In genomic region chr7:128425851-128426250, GRCh38 we compare ENCODE assay signal across 8 cellular contexts. TPM values are rescaled to one million over a fixed set of nuclear protein-coding genes. Genes with fewer than 3 reads are reported as not detected.
A peak's percentile ranks its signal among the peaks of the same experiment; 100 is the strongest.
DNase-seq lines count a peak whose midpoint lies in the region; ATAC-seq lines count a peak whose summit lies in the region.

No MANE protein-coding gene starts in this region.

- peak; percentile 57 for DNase-seq in ELR (ENCODE audit: low read depth)
- DNase-seq in M059J (ENCODE audit: low read depth): peak; percentile 57
- peak; percentile 28 to 83 (median 68) for DNase-seq in T-cell
- peak; percentile 44 for DNase-seq in amniotic epithelial cell (ENCODE audit: low read depth)
- peak; percentile 84 for DNase-seq in hepatic stellate cell (ENCODE audit: low spot score)
- DNase-seq in stimulated activated CD4-positive, alpha-beta T cell treated with anti-CD3 and anti-CD28 coated beads, Interleukin-12 subunit alpha, Interleukin-12 subunit beta, amount 100 ng/mL, for 4 hours: peak; percentile 78

- H3K4me1 Mint-ChIP-seq in T-cell: peaks cover 0 to 7% (median 0%) of the 10 kb centered on the region in 3 donors

- H3K9me3 Mint-ChIP-seq in T-cell: no peaks in the 10 kb centered on the region

- POLR2A ChIA-PET in T-cell (lab: Charles Lee): no interaction called here

- no peaks in the 10 kb centered on the region for H3K36me3 Mint-ChIP-seq in T-cell

- no peak overlapping the region for H3K4me3 Mint-ChIP-seq in T-cell

- H3K27ac Mint-ChIP-seq in T-cell: no peak overlapping the region

- CTCF ChIA-PET in T-cell (lab: Charles Lee): interaction anchor here (0.6 to 10.4 kb wide), 20 partner anchors 8 to 235 kb away, joined by 3 to 246 read pairs (median 6); partner anchors contain the start of gene RBM28 (in 1 of the 2)

- peaks cover 4 to 10% of the 10 kb centered on the region in 2 donors for H3K27me3 Mint-ChIP-seq in T-cell

- peak; percentile 61 to 86 (median 80) for ATAC-seq in T-cell (replicated peaks in 1 of 4)
- no peak for ATAC-seq in HG03469 (IDR thresholded peaks at IDR 0.05; ENCODE audit: unreplicated experiment)
- ATAC-seq in HG03442 (IDR thresholded peaks at IDR 0.05; ENCODE audit: unreplicated experiment): no peak

RNA-seq across cellular contexts. Expression of gene IMPDH1, which starts 16.1 kb away (rescaled TPM):
- 40.0 and 59.1 TPM in 2 replicates for total RNA-seq in M059J (2014; rRNA removed; shearing (Covaris generic))
- total RNA-seq in T-cell: 10 to 100 TPM; 39.9 to 73.3 (median 65.6) TPM

RNA-seq across cellular contexts. Expression of gene HILPDA, which starts 29.8 kb away (rescaled TPM):
- total RNA-seq in M059J (2014; rRNA removed; shearing (Covaris generic)): 14.5 and 17.0 TPM in 2 replicates
- total RNA-seq in T-cell: 1 to 10 TPM; 2.0 to 4.8 (median 3.3) TPM

RNA-seq across cellular contexts. Expression of gene METTL2B, which starts 50.7 kb away (rescaled TPM):
- total RNA-seq in M059J (2014; rRNA removed; shearing (Covaris generic)): 31.3 and 36.0 TPM in 2 replicates
- total RNA-seq in T-cell: 10 to 100 TPM; 17.7 to 29.9 (median 26.1) TPM

Comparison
In these comparisons a context has a peak if more than half of its experiments do, and no peak if none do; other contexts are left out.
1. ATAC-seq: peak in T-cell (4 of 4); none in HG03469 (single experiment) and HG03442 (single experiment).
2. Peak in every context shown above with its lines, with median percentiles within 50 percentile points of each other: DNase-seq.